ENCODE assay signal across 8 cellular contexts in the genomic region with DNA sequence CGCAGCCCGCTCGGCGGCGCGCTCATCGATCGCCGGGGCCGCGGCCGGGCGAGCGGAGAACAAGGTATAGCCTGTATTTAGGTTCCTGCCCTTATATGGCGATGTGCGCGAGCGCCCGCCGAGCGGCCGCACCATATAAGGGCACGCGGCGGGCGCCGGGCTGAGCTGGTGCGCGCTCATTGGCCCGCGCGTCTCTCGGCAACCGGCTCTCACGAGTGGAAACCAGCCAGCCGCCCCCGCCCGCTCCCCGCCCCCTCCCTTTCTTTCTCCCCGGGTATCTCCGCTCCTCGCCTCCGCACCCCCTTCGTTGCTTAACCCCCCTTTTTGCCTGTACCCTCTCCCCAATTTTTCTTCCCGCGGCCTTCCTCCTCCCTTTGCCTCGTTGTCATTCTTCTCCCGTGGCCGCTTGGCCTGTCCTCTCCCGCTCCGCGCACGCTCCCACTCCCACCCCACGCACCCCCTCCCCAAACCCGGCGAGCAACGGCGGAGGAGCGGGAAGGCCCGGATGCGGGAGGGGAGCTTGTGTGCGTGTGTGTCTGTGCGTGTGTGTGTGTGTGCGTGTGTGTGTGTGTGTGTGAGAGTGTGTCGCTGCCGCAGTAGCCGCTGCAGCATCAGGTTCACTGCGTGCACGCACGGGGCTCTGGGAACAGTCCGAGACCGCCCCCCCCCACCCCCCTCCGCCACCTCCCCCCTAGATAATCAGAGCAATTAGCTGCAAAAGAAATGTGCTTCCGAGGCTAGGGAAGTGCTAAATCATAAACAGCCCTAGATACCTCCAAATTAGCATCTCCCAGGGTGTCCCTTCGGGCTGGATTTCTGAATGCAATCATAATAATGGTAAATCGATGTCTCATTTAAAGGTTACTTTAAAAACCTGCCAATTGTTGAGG. TPM values are rescaled to one million over a fixed set of nuclear protein-coding genes. Genes with fewer than 3 reads are reported as not detected.
DNase-seq lines count a peak whose midpoint lies in the region; ATAC-seq and TF ChIP-seq lines count a peak whose summit lies in the region.

No MANE protein-coding gene starts in this region.

- ATAC-seq in CD4-positive, alpha-beta T cell (ENCODE audit: poor library complexity), result peak; percentile 92
- ATAC-seq in GM21381 (IDR thresholded peaks at IDR 0.05; ENCODE audit: unreplicated experiment), result peak; percentile 72
- peak; percentile 94 for ATAC-seq in naive thymus-derived CD4-positive, alpha-beta T cell
- peak; percentile 56 for ATAC-seq in stimulated activated memory B cell treated with anti-CD40 and anti-IgM and Interleukin-4, amounts not matched to agents 10 μg/mL and 1 μg/mL and 100 μg/mL, for 72 hours

- H3K36me3 Mint-ChIP-seq in CD4-positive, alpha-beta T cell (ENCODE audit: low read depth), result no peaks in the 10 kb centered on the region
- no peaks in the 10 kb centered on the region for H3K36me3 Mint-ChIP-seq in endodermal cell (ENCODE audit: low read depth)
- H3K36me3 Mint-ChIP-seq in naive thymus-derived CD4-positive, alpha-beta T cell, result peaks cover 0 to 4% (median 0%) of the 10 kb centered on the region in 5 donors
- H3K36me3 Mint-ChIP-seq in stimulated activated memory B cell treated with anti-CD40 and anti-IgM and Interleukin-4, amounts not matched to agents 10 μg/mL and 1 μg/mL and 100 μg/mL, for 72 hours, result no peaks in the 10 kb centered on the region

- H3K4me3 ChIP-seq in HUES6 (ENCODE audit: low read depth, low read length) (peak overlapping the region; percentile 42), endodermal cell (ENCODE audit: low read length) (peak overlapping the region; percentile 58)
- H3K4me3 ChIP-seq in naive thymus-derived CD4-positive, alpha-beta T cell (ENCODE audit: low read length), result no peak overlapping the region

- peak; percentile 48 to 79 (median 66) for DNase-seq in CD4-positive, alpha-beta T cell
- DNase-seq in NOMO-1 (lab: John Stamatoyannopoulos, UW; ENCODE audit: unreplicated experiment in 2 of 2) (peak; percentile 65 to 82), endodermal cell (peak; percentile 95)
- DNase-seq in activated CD8-positive, alpha-beta memory T cell treated with anti-CD3 and anti-CD28 coated beads for 4 hours (ENCODE audit: low read depth in 2 of 2), result peak; percentile 59 to 74
- DNase-seq in naive thymus-derived CD4-positive, alpha-beta T cell, result peak; percentile 56 to 84 (median 74)

- H3K27ac ChIP-seq in CD4-positive, alpha-beta T cell (ENCODE audit: low read depth, low read length), result no peak overlapping the region
- H3K27ac ChIP-seq in HUES6 (ENCODE audit: low read depth, low read length) (no peak overlapping the region), endodermal cell (ENCODE audit: low read depth, low read length) (no peak overlapping the region)
- no peak overlapping the region for H3K27ac ChIP-seq in naive thymus-derived CD4-positive, alpha-beta T cell (ENCODE audit: low read depth, low read length)

- intact Hi-C loops in CD4-positive, alpha-beta T cell (cut with DNase I, micrococcal nuclease), result loop anchor here (1.0 to 5.0 kb wide), 4 partner anchors 14 to 63 kb away; a partner anchor contains a TSS
- intact Hi-C loops in naive thymus-derived CD4-positive, alpha-beta T cell (cut with micrococcal nuclease), result loop anchor here (1.0 to 10.0 kb wide), 8 partner anchors 13 to 1702 kb away; a partner anchor contains a TSS

- H3K9me3 ChIP-seq in CD4-positive, alpha-beta T cell (ENCODE audit: control insufficient read depth, low read length), result no peaks in the 10 kb centered on the region
- H3K9me3 ChIP-seq in HUES6 (ENCODE audit: control insufficient read depth, insufficient read depth, low read depth, low read length) (no peaks in the 10 kb centered on the region), endodermal cell (ENCODE audit: control insufficient read depth, low read length) (no peaks in the 10 kb centered on the region)
- H3K9me3 ChIP-seq in naive thymus-derived CD4-positive, alpha-beta T cell (ENCODE audit: control insufficient read depth in 2 of 3, low read length in 3 of 3), result no peaks in the 10 kb centered on the region

- H3K9ac ChIP-seq in HUES6 (ENCODE audit: low read length), result peak overlapping the region; percentile 69
- H3K9ac ChIP-seq in endodermal cell (ENCODE audit: extremely low read depth, low read length, poor library complexity, severe bottlenecking), result no peak overlapping the region

- H3K36me3 ChIP-seq in HUES6 (ENCODE audit: control insufficient read depth, insufficient read depth, low read length) (no peaks in the 10 kb centered on the region), endodermal cell (ENCODE audit: control insufficient read depth, insufficient read depth, low read length) (no peaks in the 10 kb centered on the region)
- H3K36me3 ChIP-seq in naive thymus-derived CD4-positive, alpha-beta T cell (ENCODE audit: control insufficient read depth in 2 of 3, insufficient read depth in 3 of 3, low read length in 3 of 3), result no peaks in the 10 kb centered on the region

- no peak overlapping the region for H3K27ac Mint-ChIP-seq in CD4-positive, alpha-beta T cell
- H3K27ac Mint-ChIP-seq in endodermal cell, result no peak overlapping the region
- H3K27ac Mint-ChIP-seq in naive thymus-derived CD4-positive, alpha-beta T cell, result peak overlapping the region in 4 of 9 donors; percentile 9 to 78 (median 22)
- no peak overlapping the region for H3K27ac Mint-ChIP-seq in stimulated activated memory B cell treated with anti-CD40 and anti-IgM and Interleukin-4, amounts not matched to agents 10 μg/mL and 1 μg/mL and 100 μg/mL, for 72 hours

- H3K4me1 ChIP-seq in HUES6 (ENCODE audit: control insufficient read depth, insufficient read depth, low read length) (peaks cover 40% of the 10 kb centered on the region), endodermal cell (ENCODE audit: control insufficient read depth, insufficient read depth, low read length) (peaks cover 3% of the 10 kb centered on the region)
- peaks cover 23 to 40% of the 10 kb centered on the region in 2 donors for H3K4me1 ChIP-seq in naive thymus-derived CD4-positive, alpha-beta T cell (ENCODE audit: control insufficient read depth in 2 of 2, insufficient read depth in 2 of 2, low read length in 2 of 2)

- peaks cover 36% of the 10 kb centered on the region for H3K4me1 Mint-ChIP-seq in CD4-positive, alpha-beta T cell (ENCODE audit: low read depth)
- H3K4me1 Mint-ChIP-seq in endodermal cell, result peaks cover 14% of the 10 kb centered on the region
- H3K4me1 Mint-ChIP-seq in naive thymus-derived CD4-positive, alpha-beta T cell, result peaks cover 18 to 39% (median 31%) of the 10 kb centered on the region in 7 donors
- peaks cover 39% of the 10 kb centered on the region for H3K4me1 Mint-ChIP-seq in stimulated activated memory B cell treated with anti-CD40 and anti-IgM and Interleukin-4, amounts not matched to agents 10 μg/mL and 1 μg/mL and 100 μg/mL, for 72 hours

- no peaks in the 10 kb centered on the region for H3K9me3 Mint-ChIP-seq in CD4-positive, alpha-beta T cell
- peaks cover 5% of the 10 kb centered on the region for H3K9me3 Mint-ChIP-seq in endodermal cell
- H3K9me3 Mint-ChIP-seq in naive thymus-derived CD4-positive, alpha-beta T cell, result peaks cover 0 to 6% (median 0%) of the 10 kb centered on the region in 11 donors
- no peaks in the 10 kb centered on the region for H3K9me3 Mint-ChIP-seq in stimulated activated memory B cell treated with anti-CD40 and anti-IgM and Interleukin-4, amounts not matched to agents 10 μg/mL and 1 μg/mL and 100 μg/mL, for 72 hours

- H3K27me3 ChIP-seq in CD4-positive, alpha-beta T cell (ENCODE audit: control insufficient read depth, insufficient read depth, low read length), result peaks cover 83% of the 10 kb centered on the region
- peaks cover 92% of the 10 kb centered on the region for H3K27me3 ChIP-seq in HUES6 (ENCODE audit: control insufficient read depth, insufficient read depth, low read length)
- peaks cover 88% of the 10 kb centered on the region for H3K27me3 ChIP-seq in endodermal cell (ENCODE audit: control insufficient read depth, insufficient read depth, low read length, poor library complexity, severe bottlenecking)
- H3K27me3 ChIP-seq in naive thymus-derived CD4-positive, alpha-beta T cell (ENCODE audit: control insufficient read depth in 2 of 2, insufficient read depth in 2 of 2, low read length in 2 of 2), result peaks cover 40 to 73% of the 10 kb centered on the region in 2 donors

- H3K4me3 Mint-ChIP-seq in CD4-positive, alpha-beta T cell, result peak overlapping the region; percentile 62
- peak overlapping the region; percentile 42 for H3K4me3 Mint-ChIP-seq in endodermal cell
- H3K4me3 Mint-ChIP-seq in naive thymus-derived CD4-positive, alpha-beta T cell, result peak overlapping the region in 9 of 10 donors; percentile 39 to 75 (median 55)
- no peak overlapping the region for H3K4me3 Mint-ChIP-seq in stimulated activated memory B cell treated with anti-CD40 and anti-IgM and Interleukin-4, amounts not matched to agents 10 μg/mL and 1 μg/mL and 100 μg/mL, for 72 hours

- no peak for TF ChIP-seq CTCF in CD4-positive, alpha-beta T cell (IDR thresholded peaks at IDR 0.05)
- TF ChIP-seq CTCF in endodermal cell (conservative IDR thresholded peaks at IDR 0.05), result no peak

- CTCF ChIA-PET in CD4-positive, alpha-beta T cell (lab: Charles Lee), result interaction anchor here (0.8 to 3.4 kb wide), 7 partner anchors 21 to 69 kb away, joined by 3 to 15 read pairs (median 5); a partner anchor contains a TSS
- CTCF ChIA-PET in naive thymus-derived CD4-positive, alpha-beta T cell (lab: Charles Lee), result interaction anchor here (0.7 to 1.5 kb wide), 3 partner anchors 13 to 181 kb away, joined by 3 to 9 read pairs (median 4); a partner anchor contains a TSS

- 0 to 1% methylated on average over 23 to 56 of the region's 76 CpGs for WGBS in endodermal cell (ENCODE audit: insufficient coverage in 1 of 2, insufficient read length in 1 of 2), 2 experiments

- H3K27me3 Mint-ChIP-seq in CD4-positive, alpha-beta T cell, result peaks cover 77% of the 10 kb centered on the region
- H3K27me3 Mint-ChIP-seq in endodermal cell (ENCODE audit: insufficient read depth), result peaks cover 90% of the 10 kb centered on the region
- peaks cover 53 to 74% (median 59%) of the 10 kb centered on the region in 5 donors for H3K27me3 Mint-ChIP-seq in naive thymus-derived CD4-positive, alpha-beta T cell
- H3K27me3 Mint-ChIP-seq in stimulated activated memory B cell treated with anti-CD40 and anti-IgM and Interleukin-4, amounts not matched to agents 10 μg/mL and 1 μg/mL and 100 μg/mL, for 72 hours, result peaks cover 83% of the 10 kb centered on the region

- POLR2A ChIA-PET in CD4-positive, alpha-beta T cell (lab: Charles Lee), result interaction anchor here (1.3 to 7.0 kb wide), 6 partner anchors 9 to 187 kb away, joined by 3 to 82 read pairs (median 24); a partner anchor contains a TSS
- POLR2A ChIA-PET in naive thymus-derived CD4-positive, alpha-beta T cell (lab: Charles Lee), result interaction anchor here (0.6 to 6.4 kb wide), 6 partner anchors 9 to 160 kb away, joined by 3 to 51 read pairs (median 10); a partner anchor contains a TSS

RNA-seq across cellular contexts. Expression of a gene that starts 13.5 kb away (rescaled TPM):
- 1 to 10 TPM; 5.3 to 6.5 TPM for total RNA-seq in CD4-positive, alpha-beta T cell
- total RNA-seq in endodermal cell, result 1 to 10 TPM; 5.4 to 5.6 TPM
- polyA plus RNA-seq in endodermal cell (2013, experiment 1 of 2), result 11.0 TPM
- polyA plus RNA-seq in endodermal cell (2013, experiment 2 of 2), result 8.7 TPM
- total RNA-seq in naive thymus-derived CD4-positive, alpha-beta T cell, result 10 to 100 TPM in 1 of 5 experiments, 1 to 10 TPM in 4; 2.4 to 11.9 (median 3.0) TPM
- polyA plus RNA-seq in naive thymus-derived CD4-positive, alpha-beta T cell, result 1 to 10 TPM in 1 of 2 donors, under 1 TPM in 1; 0.96 to 1.9 TPM

RNA-seq across cellular contexts. Expression of a gene that starts 28.9 kb away (rescaled TPM):
- total RNA-seq in CD4-positive, alpha-beta T cell, result 100 to 1,000 TPM; 196 to 202 TPM
- total RNA-seq in endodermal cell, result 1 to 10 TPM; 4.2 to 4.9 TPM
- 14.4 TPM for polyA plus RNA-seq in endodermal cell (2013, experiment 1 of 2)
- polyA plus RNA-seq in endodermal cell (2013, experiment 2 of 2), result 9.6 TPM
- total RNA-seq in naive thymus-derived CD4-positive, alpha-beta T cell, result 100 to 1,000 TPM in 2 of 5 experiments, 10 to 100 TPM in 3; 37.7 to 134 (median 84.4) TPM
- polyA plus RNA-seq in naive thymus-derived CD4-positive, alpha-beta T cell, result 1 to 10 TPM; 4.0 to 7.4 TPM

RNA-seq across cellular contexts. Expression of a gene that starts 32.4 kb away (rescaled TPM):
- under 1 TPM in 1 of 2 experiments, not detected in 1; 0.31 TPM for total RNA-seq in CD4-positive, alpha-beta T cell
- total RNA-seq in endodermal cell, result 10 to 100 TPM; 75.0 to 78.6 TPM
- polyA plus RNA-seq in endodermal cell (2013, experiment 1 of 2), result 74.2 TPM
- 70.5 TPM for polyA plus RNA-seq in endodermal cell (2013, experiment 2 of 2)
- total RNA-seq in naive thymus-derived CD4-positive, alpha-beta T cell, result 1 to 10 TPM in 1 of 5 experiments, under 1 TPM in 4; 0.24 to 4.4 (median 0.41) TPM
- polyA plus RNA-seq in naive thymus-derived CD4-positive, alpha-beta T cell, result under 1 TPM in 1 of 2 donors, not detected in 1; 0.41 TPM

Comparison
In these comparisons a context has a peak if more than half of its experiments do, and no peak if none do; other contexts are left out.
1. RNA of a gene that starts 28.9 kb away (total RNA-seq): 196 to 202 TPM in CD4-positive, alpha-beta T cell and 37.7 to 134 TPM in naive thymus-derived CD4-positive, alpha-beta T cell; 4.2 to 4.9 TPM in endodermal cell; every median in the first group is over 4 times any median in the second.
2. RNA of a gene that starts 32.4 kb away (total RNA-seq): 75.0 to 78.6 TPM in endodermal cell; 0.24 to 4.4 TPM in naive thymus-derived CD4-positive, alpha-beta T cell and 0.31 TPM in CD4-positive, alpha-beta T cell; every median in the first group is over 10 times any median in the second.
3. Peak in every context shown above with its lines, with median percentiles within 50 percentile points of each other: ATAC-seq and DNase-seq.